ENCODE assay signal across 7 cellular contexts in the genomic region with DNA sequence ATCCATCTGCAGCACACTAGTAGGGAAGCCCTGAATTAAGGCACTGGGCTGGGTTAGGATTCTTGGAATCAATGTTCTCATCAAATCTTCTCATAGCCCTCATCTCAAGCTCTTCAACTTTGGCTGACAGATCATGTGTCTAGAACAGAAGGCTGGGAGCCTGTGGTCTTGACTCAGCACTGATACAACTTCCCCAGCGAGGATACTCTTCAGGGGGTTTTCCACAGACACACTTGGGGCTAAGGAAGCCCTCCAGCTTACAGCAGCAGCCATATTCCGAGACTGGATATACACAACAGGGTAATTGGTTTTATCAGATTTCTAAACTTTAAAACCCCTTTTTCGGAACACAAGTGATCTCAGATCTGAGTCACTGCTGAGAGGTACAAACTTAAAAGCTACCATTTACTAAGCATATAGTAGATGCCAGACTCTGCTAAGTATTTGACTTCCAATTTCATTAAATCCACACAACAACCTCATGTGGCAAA. TPM values are rescaled to one million over a fixed set of nuclear protein-coding genes. Genes with fewer than 3 reads are reported as not detected.
DNase-seq lines count a peak whose midpoint lies in the region; ATAC-seq and TF ChIP-seq lines count a peak whose summit lies in the region.

No MANE protein-coding gene starts in this region.

- no peak for ATAC-seq in IMR-90 (ENCODE audit: low read depth)
- no peak for ATAC-seq in activated CD8-positive, alpha-beta T cell treated with anti-CD3 and anti-CD28 coated beads, Interleukin-2, amount 10 ng/mL, durations not matched to agents 7 days and 5 days
- peak; percentile 18 for ATAC-seq in foreskin keratinocyte
- peak; percentile 67 for ATAC-seq in stimulated activated naive CD8-positive, alpha-beta T cell treated with anti-CD3 and anti-CD28 coated beads, Interleukin-15, amount 100 ng/mL, for 72 hours
- no peak for ATAC-seq in GM18861 (IDR thresholded peaks at IDR 0.05; ENCODE audit: unreplicated experiment)

- H4K91ac ChIP-seq in IMR-90 (ENCODE audit: insufficient read depth, low read depth, low read length): no peak overlapping the region

- H3K4ac ChIP-seq in IMR-90 (ENCODE audit: low read depth, low read length): peak overlapping the region; percentile 26; the same call in 1 of the 2 replicates

- H3K36me3 ChIP-seq in IMR-90 (ENCODE audit: control insufficient read depth, insufficient read depth, low read length): no peaks in the 10 kb centered on the region

- H3K18ac ChIP-seq in IMR-90 (ENCODE audit: low read depth, low read length): no peak overlapping the region; the same call in 1 of the 2 replicates

- no peak overlapping the region for H4K5ac ChIP-seq in IMR-90 (ENCODE audit: low read depth, low read length)

- DNase-seq in IMR-90 (peak; percentile 92), foreskin keratinocyte (peak; percentile 5 to 41), superior temporal gyrus (ENCODE audit: extremely low spot score) (no peak), mucosa of gallbladder (ENCODE audit: low spot score) (no peak)
- peak; percentile 52 for DNase-seq in activated CD8-positive, alpha-beta T cell treated with anti-CD3 and anti-CD28 coated beads, Interleukin-2, amount 10 ng/mL, durations not matched to agents 7 days and 5 days
- peak; percentile 45 to 78 for DNase-seq in stimulated activated naive CD8-positive, alpha-beta T cell treated with anti-CD3 and anti-CD28 coated beads, Interleukin-15, amount 100 ng/mL, for 72 hours

- TF ChIP-seq CTCF in IMR-90 (conservative IDR thresholded peaks at IDR 0.05; ENCODE audit: low read depth, low read length): no peak
- TF ChIP-seq CTCF in foreskin keratinocyte (conservative IDR thresholded peaks at IDR 0.05): no peak

- H3K27me3 ChIP-seq in IMR-90 (ENCODE audit: control insufficient read depth, insufficient read depth, low read length): no peaks in the 10 kb centered on the region; the same call in 1 of the 2 replicates
- peaks cover 3% of the 10 kb centered on the region for H3K27me3 ChIP-seq in foreskin keratinocyte

- H2AK9ac ChIP-seq in IMR-90 (replicated peaks; ENCODE audit: low read depth, low read length, poor library complexity): peak overlapping the region; percentile 21

- CTCF ChIA-PET in IMR-90 (lab: Yijun Ruan, JAX): interaction anchor here (0.8 to 3.6 kb wide), 3 partner anchors 31 to 59 kb away, joined by 3 to 13 read pairs (median 5); partner anchors contain the start of gene TMBIM6
- CTCF ChIA-PET in activated CD8-positive, alpha-beta T cell treated with anti-CD3 and anti-CD28 coated beads, Interleukin-2, amount 10 ng/mL, durations not matched to agents 7 days and 5 days (lab: Charles Lee): interaction anchor here (0.7 to 18.3 kb wide), 19 partner anchors 8 to 345 kb away, joined by 3 to 695 read pairs (median 4); partner anchors contain the start of genes PRPF40B and TMBIM6

- peaks cover 24% of the 10 kb centered on the region for H3K9me1 ChIP-seq in IMR-90 (ENCODE audit: insufficient read depth, low read length)

- POLR2A ChIA-PET in IMR-90 (lab: Charles Lee; ENCODE audit: unreplicated experiment): interaction anchor here (1.5 kb wide), 1 partner anchor 37 kb away, joined by 4 read pairs; the partner anchor contains the start of gene TMBIM6
- POLR2A ChIA-PET in activated CD8-positive, alpha-beta T cell treated with anti-CD3 and anti-CD28 coated beads, Interleukin-2, amount 10 ng/mL, durations not matched to agents 7 days and 5 days (lab: Charles Lee): interaction anchor here (0.8 to 4.8 kb wide), 12 partner anchors 10 to 336 kb away, joined by 3 to 30 read pairs (median 4); partner anchors contain the start of genes BCDIN3D, SPATS2 and TMBIM6

- no peak overlapping the region; the same call in 1 of the 2 replicates for H3K9ac ChIP-seq in IMR-90 (ENCODE audit: low read depth, low read length)

- peak overlapping the region; percentile 59 for H2BK5ac ChIP-seq in IMR-90 (ENCODE audit: low read depth, low read length, poor library complexity, severe bottlenecking)

- no TSS peak for BruUV-seq in IMR-90 (replicated peaks; lab: Mats Ljungman, UMichigan)

- TF ChIP-seq RAD21 in IMR-90 (IDR thresholded peaks at IDR 0.05; ENCODE audit: low read length): no peak

- H2AFZ ChIP-seq in IMR-90 (replicated peaks; ENCODE audit: low read length, poor library complexity): no peak overlapping the region

- H3K4me3 Mint-ChIP-seq in activated CD8-positive, alpha-beta T cell treated with anti-CD3 and anti-CD28 coated beads, Interleukin-2, amount 10 ng/mL, durations not matched to agents 7 days and 5 days: peak overlapping the region; percentile 38
- H3K4me3 Mint-ChIP-seq in stimulated activated naive CD8-positive, alpha-beta T cell treated with anti-CD3 and anti-CD28 coated beads, Interleukin-15, amount 100 ng/mL, for 72 hours: peak overlapping the region; percentile 56 to 97

- peaks cover 9% of the 10 kb centered on the region for H3K36me3 Mint-ChIP-seq in activated CD8-positive, alpha-beta T cell treated with anti-CD3 and anti-CD28 coated beads, Interleukin-2, amount 10 ng/mL, durations not matched to agents 7 days and 5 days (ENCODE audit: low read depth)

- TF ChIP-seq POLR2A in IMR-90 (IDR thresholded peaks at IDR 0.05; ENCODE audit: low read depth, low read length): no peak

- no peak overlapping the region for H3K4me3 ChIP-seq in IMR-90 (ENCODE audit: insufficient read depth, low read depth, low read length)

- peaks cover 10 to 54% of the 10 kb centered on the region in 2 experiments for H3K79me1 ChIP-seq in IMR-90 (ENCODE audit: low read depth in 1 of 2, low read length in 2 of 2)

- no peaks in the 10 kb centered on the region for H3K9me3 ChIP-seq in IMR-90 (ENCODE audit: control insufficient read depth, insufficient read depth, low read length)

- H3K27ac Mint-ChIP-seq in activated CD8-positive, alpha-beta T cell treated with anti-CD3 and anti-CD28 coated beads, Interleukin-2, amount 10 ng/mL, durations not matched to agents 7 days and 5 days: peak overlapping the region; percentile 32
- peak overlapping the region in 1 of 2 donors; percentile 47 for H3K27ac Mint-ChIP-seq in stimulated activated naive CD8-positive, alpha-beta T cell treated with anti-CD3 and anti-CD28 coated beads, Interleukin-15, amount 100 ng/mL, for 72 hours

- H3K27ac ChIP-seq in IMR-90 (ENCODE audit: insufficient read depth, low read length) (no peak overlapping the region), foreskin keratinocyte (no peak overlapping the region)

- H3K4me1 Mint-ChIP-seq in activated CD8-positive, alpha-beta T cell treated with anti-CD3 and anti-CD28 coated beads, Interleukin-2, amount 10 ng/mL, durations not matched to agents 7 days and 5 days (ENCODE audit: low read depth): peaks cover 64% of the 10 kb centered on the region
- peaks cover 72% of the 10 kb centered on the region for H3K4me1 Mint-ChIP-seq in stimulated activated naive CD8-positive, alpha-beta T cell treated with anti-CD3 and anti-CD28 coated beads, Interleukin-15, amount 100 ng/mL, for 72 hours

- in situ Hi-C loops in IMR-90 (cut with MboI; ENCODE audit: low sequenced_read_pairs): no loop called here

- no CpG with 5 or more reads among the region's 3 CpGs for WGBS in IMR-90 (ENCODE audit: extremely low coverage in 2 of 2, insufficient read length in 1 of 2), 2 experiments

- peaks cover 32% of the 10 kb centered on the region for H3K4me1 ChIP-seq in IMR-90 (ENCODE audit: control insufficient read depth, insufficient read depth, low read length)
- peaks cover 18% of the 10 kb centered on the region for H3K4me1 ChIP-seq in foreskin keratinocyte

- H3K14ac ChIP-seq in IMR-90 (replicated peaks; ENCODE audit: low read depth, low read length): peak overlapping the region; percentile 44; the same call in 1 of the 2 replicates

- H2BK15ac ChIP-seq in IMR-90 (ENCODE audit: low read depth, low read length): 0 out of 3 replicates have a peak overlapping the region, but pooled peaks have one; percentile 20

- peaks cover 29% of the 10 kb centered on the region for H4K20me1 ChIP-seq in IMR-90 (ENCODE audit: insufficient read depth, low read length)

- no peak overlapping the region; a peak in 1 of 4 replicates for H4K8ac ChIP-seq in IMR-90 (ENCODE audit: low read depth in 2 of 2, low read length in 2 of 2)

- peaks cover 2% of the 10 kb centered on the region for H3K27me3 Mint-ChIP-seq in activated CD8-positive, alpha-beta T cell treated with anti-CD3 and anti-CD28 coated beads, Interleukin-2, amount 10 ng/mL, durations not matched to agents 7 days and 5 days (ENCODE audit: low read depth)
- no peaks in the 10 kb centered on the region for H3K27me3 Mint-ChIP-seq in stimulated activated naive CD8-positive, alpha-beta T cell treated with anti-CD3 and anti-CD28 coated beads, Interleukin-15, amount 100 ng/mL, for 72 hours

- intact Hi-C loops in IMR-90 (cut with micrococcal nuclease): no loop called here

- dilution Hi-C loops in IMR-90 (cut with HindIII; ENCODE audit: low sequenced_read_pairs, unreplicated experiment): no loop called here

- H3K23ac ChIP-seq in IMR-90 (ENCODE audit: low read depth, low read length): peak overlapping the region; percentile 25; the same call in 1 of the 2 replicates

- no peaks in the 10 kb centered on the region for H3K9me3 Mint-ChIP-seq in activated CD8-positive, alpha-beta T cell treated with anti-CD3 and anti-CD28 coated beads, Interleukin-2, amount 10 ng/mL, durations not matched to agents 7 days and 5 days (ENCODE audit: insufficient read depth)
- H3K9me3 Mint-ChIP-seq in stimulated activated naive CD8-positive, alpha-beta T cell treated with anti-CD3 and anti-CD28 coated beads, Interleukin-15, amount 100 ng/mL, for 72 hours: no peaks in the 10 kb centered on the region

- no peak overlapping the region for H3K56ac ChIP-seq in IMR-90 (ENCODE audit: extremely low read depth, insufficient read depth, low read length)

- 0 out of 2 replicates have a peak overlapping the region, but pooled peaks have one; percentile 26 for H2BK20ac ChIP-seq in IMR-90 (ENCODE audit: low read depth, low read length)

- peak overlapping the region; percentile 18 for H3K4me2 ChIP-seq in IMR-90 (ENCODE audit: low read depth, low read length)

- H2AK5ac ChIP-seq in IMR-90 (ENCODE audit: low read depth, low read length): peak overlapping the region; percentile 78; the same call in 1 of the 2 replicates

- peak overlapping the region; percentile 16; the same call in 1 of the 2 replicates for H2BK120ac ChIP-seq in IMR-90 (ENCODE audit: low read depth, low read length)

RNA-seq across cellular contexts. Expression of gene FMNL3, which starts 3.5 kb away (rescaled TPM):
- total RNA-seq in IMR-90 (2012; rRNA removed): 34.4 and 36.4 TPM in 2 replicates
- 13.2 and 16.3 TPM in 2 replicates for polyA plus RNA-seq in IMR-90 (2012; rRNA removed)
- 7.6 TPM in 2 replicates for polyA plus RNA-seq in IMR-90 (2012; cell fraction: cytosol; rRNA removed)
- 23.2 and 32.5 TPM in 2 replicates for polyA plus RNA-seq in IMR-90 (2012; cell fraction: nucleus; rRNA removed; ENCODE audit: low replicate concordance)
- total RNA-seq in activated CD8-positive, alpha-beta T cell treated with anti-CD3 and anti-CD28 coated beads, Interleukin-2, amount 10 ng/mL, durations not matched to agents 7 days and 5 days: 10 to 100 TPM; 53.5 to 54.5 TPM
- 9.5 and 10.6 TPM in 2 replicates for total RNA-seq in foreskin keratinocyte
- polyA plus RNA-seq in foreskin keratinocyte: 3.8 and 4.2 TPM in 2 replicates
- 27.8 TPM for total RNA-seq in mucosa of gallbladder

RNA-seq across cellular contexts. Expression of gene TMBIM6, which starts 37.7 kb away (rescaled TPM):
- total RNA-seq in IMR-90 (2012; rRNA removed) (255 and 369 TPM in 2 replicates), foreskin keratinocyte (391 and 403 TPM in 2 replicates), mucosa of gallbladder (901 TPM)
- polyA plus RNA-seq in IMR-90 (2012; rRNA removed) (267 and 285 TPM in 2 replicates), foreskin keratinocyte (306 and 343 TPM in 2 replicates)
- polyA plus RNA-seq in IMR-90 (2012; cell fraction: cytosol; rRNA removed): 145 and 287 TPM in 2 replicates
- polyA plus RNA-seq in IMR-90 (2012; cell fraction: nucleus; rRNA removed; ENCODE audit: low replicate concordance): 57.9 and 235 TPM in 2 replicates
- total RNA-seq in activated CD8-positive, alpha-beta T cell treated with anti-CD3 and anti-CD28 coated beads, Interleukin-2, amount 10 ng/mL, durations not matched to agents 7 days and 5 days: 100 to 1,000 TPM; 420 TPM

Comparison
In these comparisons a context has a peak if more than half of its experiments do, and no peak if none do; other contexts are left out.
1. ATAC-seq: peak in foreskin keratinocyte (single experiment) and stimulated activated naive CD8-positive, alpha-beta T cell treated with anti-CD3 and anti-CD28 coated beads, Interleukin-15, amount 100 ng/mL, for 72 hours (single experiment); none in IMR-90 (single experiment), activated CD8-positive, alpha-beta T cell treated with anti-CD3 and anti-CD28 coated beads, Interleukin-2, amount 10 ng/mL, durations not matched to agents 7 days and 5 days (single experiment) and GM18861 (single experiment).
2. DNase-seq: peak in IMR-90 (single experiment), activated CD8-positive, alpha-beta T cell treated with anti-CD3 and anti-CD28 coated beads, Interleukin-2, amount 10 ng/mL, durations not matched to agents 7 days and 5 days (single experiment), foreskin keratinocyte (2 of 2) and stimulated activated naive CD8-positive, alpha-beta T cell treated with anti-CD3 and anti-CD28 coated beads, Interleukin-15, amount 100 ng/mL, for 72 hours (2 of 2); none in superior temporal gyrus (single experiment) and mucosa of gallbladder (single experiment).